8 cellular contexts compared by ENCODE assay signal in the genomic region with DNA sequence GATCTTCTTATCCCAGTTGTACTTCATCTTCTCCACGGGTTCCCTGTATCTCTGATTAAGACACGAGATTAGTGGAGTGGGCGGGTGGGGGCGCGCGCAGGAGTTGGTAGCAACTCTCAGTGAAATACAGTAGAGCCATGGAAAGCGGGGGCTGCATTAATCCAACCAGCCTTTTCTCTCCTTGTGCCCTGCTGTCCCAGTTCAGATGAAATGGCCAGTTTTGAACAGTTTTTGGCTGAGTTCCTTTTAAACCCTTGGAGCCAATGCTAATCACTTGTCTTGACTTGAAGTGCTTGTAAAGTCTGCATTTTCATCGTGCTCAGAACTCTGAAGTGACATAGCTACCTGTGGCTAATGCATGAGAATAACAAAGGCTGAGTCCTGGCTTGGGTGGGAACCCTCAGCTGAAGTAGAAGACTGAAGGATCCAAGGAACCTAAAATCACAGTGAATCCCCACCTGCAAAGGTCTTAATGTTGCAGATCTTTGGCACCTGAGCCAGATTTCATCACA. TPM values are rescaled to one million over a fixed set of nuclear protein-coding genes. Genes with fewer than 3 reads are reported as not detected.
DNase-seq lines count a peak whose midpoint lies in the region; ATAC-seq and TF ChIP-seq lines count a peak whose summit lies in the region.

No MANE protein-coding gene starts in this region.

- H3K36me3 ChIP-seq in MG63 (peaks cover 7% of the 10 kb centered on the region), left lung (no peaks in the 10 kb centered on the region)

- peak; percentile 48 for ATAC-seq in left lung
- ATAC-seq in stimulated activated naive B cell treated with anti-CD40 and anti-IgM and Interleukin-4, amounts not matched to agents 10 μg/mL and 1 μg/mL and 100 μg/mL, for 72 hours (replicated peaks), result peak in 1 of 2 donors; percentile 8
- ATAC-seq in HG02884 (IDR thresholded peaks at IDR 0.05; ENCODE audit: unreplicated experiment), result no peak

- H3K27ac Mint-ChIP-seq in stimulated activated naive B cell treated with anti-CD40 and anti-IgM and Interleukin-4, amounts not matched to agents 10 μg/mL and 1 μg/mL and 100 μg/mL, for 72 hours, result peak overlapping the region; percentile 99

- no peak for TF ChIP-seq CTCF in astrocyte of the cerebellum (IDR thresholded peaks at IDR 0.05; ENCODE audit: low read depth, low read length, missing control alignments)
- no peak for TF ChIP-seq CTCF in left lung (IDR thresholded peaks at IDR 0.05)

- peak overlapping the region; percentile 89 to 96 for H3K27ac ChIP-seq in left lung

- H3K27me3 ChIP-seq in MG63 (no peaks in the 10 kb centered on the region), left lung (no peaks in the 10 kb centered on the region)

- H3K36me3 Mint-ChIP-seq in stimulated activated naive B cell treated with anti-CD40 and anti-IgM and Interleukin-4, amounts not matched to agents 10 μg/mL and 1 μg/mL and 100 μg/mL, for 72 hours, result peaks cover 6 to 23% of the 10 kb centered on the region in 2 donors

- H3K27me3 Mint-ChIP-seq in stimulated activated naive B cell treated with anti-CD40 and anti-IgM and Interleukin-4, amounts not matched to agents 10 μg/mL and 1 μg/mL and 100 μg/mL, for 72 hours, result no peaks in the 10 kb centered on the region

- intact Hi-C loops in left lung (cut with DNase I), result no loop called here

- H3K9me3 Mint-ChIP-seq in stimulated activated naive B cell treated with anti-CD40 and anti-IgM and Interleukin-4, amounts not matched to agents 10 μg/mL and 1 μg/mL and 100 μg/mL, for 72 hours, result no peaks in the 10 kb centered on the region

- H3K4me3 Mint-ChIP-seq in stimulated activated naive B cell treated with anti-CD40 and anti-IgM and Interleukin-4, amounts not matched to agents 10 μg/mL and 1 μg/mL and 100 μg/mL, for 72 hours, result peak overlapping the region; percentile 95 to 98

- DNase-seq in COR-L47 (lab: John Stamatoyannopoulos, UW), result peak; percentile 40
- no peak for DNase-seq in MG63
- no peak for DNase-seq in astrocyte of the cerebellum (ENCODE audit: low read depth)
- no peak for DNase-seq in left lung
- no peak for DNase-seq in stimulated activated naive B cell treated with anti-CD40 and anti-IgM and Interleukin-4, amounts not matched to agents 10 μg/mL and 1 μg/mL and 100 μg/mL, for 72 hours
- DNase-seq in NOMO-1 treated with dmso at 0.1 percent for 144 hours (lab: John Stamatoyannopoulos, UW; ENCODE audit: unreplicated experiment), result no peak
- no peak for DNase-seq in foreskin melanocyte

- in situ Hi-C loops in astrocyte of the cerebellum (cut with HindIII; ENCODE audit: low sequenced_read_pairs), result no loop called here

- peaks cover 15 to 77% of the 10 kb centered on the region in 2 donors for H3K4me1 ChIP-seq in left lung

- peak overlapping the region; percentile 94 for H3K4me3 ChIP-seq in MG63
- peak overlapping the region; percentile 62 for H3K4me3 ChIP-seq in astrocyte of the cerebellum (ENCODE audit: low read depth, low read length)
- H3K4me3 ChIP-seq in left lung, result peak overlapping the region; percentile 78 to 95

- H3K9me3 ChIP-seq in MG63 (no peaks in the 10 kb centered on the region), left lung (no peaks in the 10 kb centered on the region)

- peaks cover 43 to 75% of the 10 kb centered on the region in 2 donors for H3K4me1 Mint-ChIP-seq in stimulated activated naive B cell treated with anti-CD40 and anti-IgM and Interleukin-4, amounts not matched to agents 10 μg/mL and 1 μg/mL and 100 μg/mL, for 72 hours

RNA-seq across cellular contexts. Expression of a gene that starts 0.8 kb away (rescaled TPM):
- total RNA-seq in MG63 (2014; rRNA removed; shearing (Covaris generic); ENCODE audit: low replicate concordance), result 70.8 and 112 TPM in 2 replicates
- total RNA-seq in left lung, result 100 to 1,000 TPM; 127 to 155 TPM
